Comparison of ENCODE assay signal across 26 cellular contexts in genomic region chr15:27873825-27874224, GRCh38.
"Had no signal": no experiment of that assay in that cellular context is flagged by ENCODE, and none has a peak within 500 bp of the region (broad histone marks: within the 10 kb centered on the region; RNA-seq: fewer than 3 reads in every experiment).

No MANE protein-coding gene starts in this region.

- ATAC-seq: activated CD4-positive, alpha-beta T cell treated with anti-CD3 and anti-CD28 coated beads for 36 hours; activated CD8-positive, alpha-beta memory T cell treated with anti-CD3 and anti-CD28 coated beads, Interleukin-2, amount 10 ng/mL, durations not matched to agents 7 days and 5 days; activated CD8-positive, alpha-beta T cell treated with anti-CD3 and anti-CD28 coated beads, Interleukin-2, amount 10 ng/mL, durations not matched to agents 7 days and 5 days; activated naive CD4-positive, alpha-beta T cell treated with anti-CD3 and anti-CD28 coated beads, Interleukin-2, amount 50 U/mL, for 72 hours; esophagus mucosa; T-helper 17 cell had no signal

- H3K27ac ChIP-seq: brain microvascular endothelial cell, coronary artery, dorsolateral prefrontal cortex had no signal

- DNase-seq: activated CD4-positive, alpha-beta memory T cell treated with anti-CD3 and anti-CD28 coated beads for 36 hours; activated CD4-positive, alpha-beta T cell treated with anti-CD3 and anti-CD28 coated beads for 36 hours; activated CD4-positive, CD25-positive, alpha-beta regulatory T cell; activated CD4-positive, CD25-positive, alpha-beta regulatory T cell treated with anti-CD3 and anti-CD28 coated beads, Interleukin-2, amount 50 U/mL, for 72 hours; activated CD8-positive, alpha-beta memory T cell treated with anti-CD3 and anti-CD28 coated beads, Interleukin-2, amount 10 ng/mL, durations not matched to agents 7 days and 5 days; activated CD8-positive, alpha-beta memory T cell treated with anti-CD3 and anti-CD28 coated beads, Interleukin-2, amount 50 U/mL, for 4 hours; activated CD8-positive, alpha-beta T cell treated with anti-CD3 and anti-CD28 coated beads, Interleukin-2, amount 10 ng/mL, durations not matched to agents 7 days and 5 days; activated effector memory CD4-positive, alpha-beta T cell treated with anti-CD3 and anti-CD28 coated beads, Interleukin-2, amount 50 U/mL, for 16 hours; activated naive CD4-positive, alpha-beta T cell; activated naive CD4-positive, alpha-beta T cell treated with anti-CD3 and anti-CD28 coated beads, Interleukin-2, amount 10 ng/mL, durations not matched to agents 7 days and 5 days; activated T-cell treated with anti-CD3 and anti-CD28 coated beads, Interleukin-2, amount 50 U/mL, for 1 hour; activated T-cell treated with anti-CD3 and anti-CD28 coated beads, Interleukin-2, amount 50 U/mL, for 48 hours; amniotic stem cell; anterior cingulate cortex; brain microvascular endothelial cell; dorsolateral prefrontal cortex; effector memory CD4-positive, alpha-beta T cell; endodermal cell; foreskin fibroblast; head of caudate nucleus; T-helper 1 cell; T-helper 17 cell; T1000 had no signal

- H3K36me3 ChIP-seq: brain microvascular endothelial cell had no signal

- H3K27me3 ChIP-seq: brain microvascular endothelial cell, dorsolateral prefrontal cortex had no signal

- H3K4me3 ChIP-seq: coronary artery, dorsolateral prefrontal cortex had no signal
